In genomic region chr11:80365980-80366379, GRCh38 we compare ENCODE assay signal across 18 cellular contexts.
DNase-seq lines count a peak whose midpoint lies in the region; ATAC-seq, FAIRE-seq and TF ChIP-seq lines count a peak whose summit lies in the region.
"Had no signal": no experiment of that assay in that cellular context is flagged by ENCODE, and none has a peak within 500 bp of the region (broad histone marks: within the 10 kb centered on the region; RNA-seq: fewer than 3 reads in every experiment).

No MANE protein-coding gene starts in this region.

- CTCF ChIA-PET in PC-9 (lab: Charles Lee) = no interaction called here
- CTCF ChIA-PET in GM10248 (lab: Yijun Ruan, JAX) = interaction anchor here (2.5 kb wide), 1 partner anchor 10 kb away, joined by 8 read pairs; no protein-coding TSS in a partner anchor

- H4K20me1 ChIP-seq in OCI-LY3 (ENCODE audit: insufficient read depth, low read length) = no peaks in the 10 kb centered on the region
- 0 out of 2 replicates have a peak, but pooled peaks cover 4% of the 10 kb centered on the region for H4K20me1 ChIP-seq in PC-9 (ENCODE audit: insufficient read depth)

- no peak for FAIRE-seq in pancreas (lab: Jason Lieb, UNC)
- FAIRE-seq: A204.1, D721Med, G401.6, GM18507 had no signal

- H3K27me3 ChIP-seq in OCI-LY3 (ENCODE audit: low read depth, low read length) (no peaks in the 10 kb centered on the region), endocrine pancreas (ENCODE audit: control insufficient read depth, insufficient read depth, low read length) (no peaks in the 10 kb centered on the region), PC-9 (ENCODE audit: insufficient read depth, low read depth) (no peaks in the 10 kb centered on the region), pancreas (no peaks in the 10 kb centered on the region)

- no peak for DNase-seq in PC-9
- no peak for DNase-seq in GM10248 (ENCODE audit: extremely low spot score)
- DNase-seq in pancreas = no peak
- DNase-seq: CD8-positive, alpha-beta T cell; COR-L47; DMS153; DMS79 treated with DMSO at 0.1 percent for 48 hours; EL; Karpas-422 had no signal

- no peaks in the 10 kb centered on the region for H3K9me2 ChIP-seq in PC-9 (ENCODE audit: insufficient read depth)

- H2AFZ ChIP-seq in OCI-LY3 (ENCODE audit: low read depth, low read length) (peak overlapping the region; percentile 98), PC-9 (no peak overlapping the region)

- H3K27ac ChIP-seq in OCI-LY3 (ENCODE audit: low read length) (no peak overlapping the region), PC-9 (no peak overlapping the region), pancreas (no peak overlapping the region)

- H3K9me3 ChIP-seq in OCI-LY3 (ENCODE audit: insufficient read depth, low read length) (no peaks in the 10 kb centered on the region), endocrine pancreas (ENCODE audit: control insufficient read depth, low read length) (no peaks in the 10 kb centered on the region), PC-9 (ENCODE audit: insufficient read depth, low read depth) (no peaks in the 10 kb centered on the region), pancreas (no peaks in the 10 kb centered on the region)

- peak overlapping the region; percentile 75 for H3K4me2 ChIP-seq in OCI-LY3 (ENCODE audit: low read length)
- H3K4me2 ChIP-seq in PC-9 = no peak overlapping the region

- intact Hi-C loops in PC-9 (cut with micrococcal nuclease; ENCODE audit: unreplicated experiment) (no loop called here), pancreas (cut with DNase I) (no loop called here)

- H3K79me2 ChIP-seq in OCI-LY3 (ENCODE audit: low read length) (no peaks in the 10 kb centered on the region), PC-9 (ENCODE audit: low read depth) (no peaks in the 10 kb centered on the region)

- no TSS peak for BruUV-seq in PC-9 (replicated peaks; lab: Mats Ljungman, UMichigan)

- H3K36me3 ChIP-seq in OCI-LY3 (replicated peaks; ENCODE audit: low read depth, low read length) = no peaks in the 10 kb centered on the region
- no peaks in the 10 kb centered on the region for H3K36me3 ChIP-seq in endocrine pancreas (ENCODE audit: control insufficient read depth, insufficient read depth, low read length)
- no peaks in the 10 kb centered on the region for H3K36me3 ChIP-seq in PC-9 (ENCODE audit: low read depth)
- no peaks in the 10 kb centered on the region for H3K36me3 ChIP-seq in pancreas

- ATAC-seq in GM18498 (IDR thresholded peaks at IDR 0.05; ENCODE audit: unreplicated experiment) (peak; percentile 5), HG03432 (IDR thresholded peaks at IDR 0.05; ENCODE audit: unreplicated experiment) (peak; percentile 5), pancreas (no peak)
- ATAC-seq: CD8-positive, alpha-beta T cell; HCT116 had no signal

- POLR2A ChIA-PET in PC-9 (lab: Charles Lee; ENCODE audit: unreplicated experiment) (no interaction called here), GM10248 (lab: Yijun Ruan, JAX) (no interaction called here)

- peak overlapping the region; percentile 58; the same call in 1 of the 2 replicates for H3K4me3 ChIP-seq in OCI-LY3 (ENCODE audit: low read length)
- H3K4me3 ChIP-seq in endocrine pancreas (ENCODE audit: control insufficient read depth, insufficient read depth, low read length) = peak overlapping the region; percentile 50
- H3K4me3 ChIP-seq in PC-9 = no peak overlapping the region
- no peak overlapping the region for H3K4me3 ChIP-seq in pancreas

- TF ChIP-seq CTCF in OCI-LY3 (IDR thresholded peaks at IDR 0.05; ENCODE audit: low read depth, low read length) (no peak), PC-9 (conservative IDR thresholded peaks at IDR 0.05) (no peak), GM10248 (IDR thresholded peaks at IDR 0.05; ENCODE audit: control extremely low read depth, extremely low read depth, low read depth, missing control alignments) (no peak), pancreas (IDR thresholded peaks at IDR 0.05) (no peak)

- no peaks in the 10 kb centered on the region for H3F3A ChIP-seq in PC-9 (ENCODE audit: insufficient read depth, low read depth)

- H3K9ac ChIP-seq in OCI-LY3 (ENCODE audit: low read length) (no peak overlapping the region), endocrine pancreas (ENCODE audit: control insufficient read depth, insufficient read depth, low read length) (no peak overlapping the region)

- WGBS in pancreas, 2 donors = 75 to 85% methylated on average over 1 of the region's 1 CpG

- H3K4me1 ChIP-seq in OCI-LY3 (ENCODE audit: low read length) = peaks cover 12% of the 10 kb centered on the region
- no peaks in the 10 kb centered on the region for H3K4me1 ChIP-seq in endocrine pancreas (ENCODE audit: control insufficient read depth, insufficient read depth, low read length)
- H3K4me1 ChIP-seq in PC-9 (replicated peaks; ENCODE audit: insufficient read depth) = no peaks in the 10 kb centered on the region
- no peaks in the 10 kb centered on the region for H3K4me1 ChIP-seq in pancreas

Comparison
In these comparisons a context has a peak if more than half of its experiments do, and no peak if none do; other contexts are left out.
1. ATAC-seq: peak in GM18498 (single experiment) and HG03432 (single experiment); none in pancreas (0 of 4).
2. H3K4me3 ChIP-seq: peak in OCI-LY3 (single experiment) and endocrine pancreas (single experiment); none in PC-9 (single experiment) and pancreas (0 of 4).